Comparison of ENCODE assay signal across 9 cellular contexts in genomic region chr5:38467353-38468040, GRCh38.
DNase-seq lines count a peak whose midpoint lies in the region; ATAC-seq and TF ChIP-seq lines count a peak whose summit lies in the region.
"Had no signal": no experiment of that assay in that cellular context is flagged by ENCODE, and none has a peak within 500 bp of the region (broad histone marks: within the 10 kb centered on the region; RNA-seq: fewer than 3 reads in every experiment).

No MANE protein-coding gene starts in this region.

- H3K27ac Mint-ChIP-seq in stimulated activated naive B cell treated with anti-CD40 and anti-IgM and Interleukin-4, amounts not matched to agents 10 μg/mL and 1 μg/mL and 100 μg/mL, for 72 hours = no peak overlapping the region
- H3K27ac Mint-ChIP-seq: activated T-cell treated with anti-CD3 and anti-CD28 coated beads, Interleukin-2, amount 50 U/mL, for 24 hours had no signal

- no peak for TF ChIP-seq POLR2A in Peyer's patch (IDR thresholded peaks at IDR 0.05)

- H3K27ac ChIP-seq in Peyer's patch (peak overlapping the region; percentile 57 to 72 (median 70)), mucosa of rectum (ENCODE audit: low read depth in 2 of 2, low read length in 2 of 2) (peak overlapping the region; percentile 63 to 68), tibial artery (peak overlapping the region; percentile 78 to 91)

- H3K4me3 ChIP-seq in Peyer's patch (no peak overlapping the region), fibroblast of mammary gland (ENCODE audit: control insufficient read depth, low read depth, low read length) (no peak overlapping the region), mucosa of rectum (ENCODE audit: low read length in 2 of 2) (no peak overlapping the region), tibial artery (peak overlapping the region; percentile 14 to 19)

- H3K9ac ChIP-seq in mucosa of rectum (ENCODE audit: low read depth in 1 of 2, low read length in 2 of 2) = no peak overlapping the region

- peaks cover 0 to 2% of the 10 kb centered on the region in 2 donors for H3K4me1 Mint-ChIP-seq in stimulated activated naive B cell treated with anti-CD40 and anti-IgM and Interleukin-4, amounts not matched to agents 10 μg/mL and 1 μg/mL and 100 μg/mL, for 72 hours

- intact Hi-C loops in tibial artery (cut with DNase I; ENCODE audit: low total_unique reads) = loop anchor here (2.0 kb wide), 1 partner anchor 81 kb away; no protein-coding TSS in a partner anchor

- H3K4me1 ChIP-seq in Peyer's patch (peaks cover 0 to 28% (median 0%) of the 10 kb centered on the region in 4 donors), mucosa of rectum (ENCODE audit: control insufficient read depth in 2 of 2, insufficient read depth in 2 of 2, low read length in 2 of 2) (peaks cover 2 to 7% of the 10 kb centered on the region in 2 donors), tibial artery (peaks cover 21 to 74% (median 68%) of the 10 kb centered on the region in 4 donors)

- H3K27me3 ChIP-seq in Peyer's patch (no peaks in the 10 kb centered on the region), mucosa of rectum (ENCODE audit: control insufficient read depth in 2 of 2, insufficient read depth in 2 of 2, low read length in 2 of 2) (peaks cover 0 to 8% of the 10 kb centered on the region in 2 donors), tibial artery (no peaks in the 10 kb centered on the region)

- TF ChIP-seq CTCF in Peyer's patch (IDR thresholded peaks at IDR 0.05) = no peak
- no peak for TF ChIP-seq CTCF in fibroblast of mammary gland (conservative IDR thresholded peaks at IDR 0.05; ENCODE audit: control insufficient read depth, insufficient read depth, low read depth, low read length)
- no peak for TF ChIP-seq CTCF in tibial artery (IDR thresholded peaks at IDR 0.05)

- H3K36me3 ChIP-seq in Peyer's patch (no peaks in the 10 kb centered on the region), mucosa of rectum (ENCODE audit: control insufficient read depth in 2 of 2, insufficient read depth in 2 of 2, low read length in 2 of 2) (no peaks in the 10 kb centered on the region), tibial artery (no peaks in the 10 kb centered on the region)

- peaks cover under 1 to 2% of the 10 kb centered on the region in 2 donors for H3K9me3 Mint-ChIP-seq in stimulated activated naive B cell treated with anti-CD40 and anti-IgM and Interleukin-4, amounts not matched to agents 10 μg/mL and 1 μg/mL and 100 μg/mL, for 72 hours
- H3K9me3 Mint-ChIP-seq: activated T-cell treated with anti-CD3 and anti-CD28 coated beads, Interleukin-2, amount 50 U/mL, for 24 hours had no signal

- DNase-seq in Peyer's patch = no peak
- peak; percentile 59 for DNase-seq in fibroblast of mammary gland (ENCODE audit: low read depth)
- peak; percentile 76 to 96 for DNase-seq in tibial artery
- no peak for DNase-seq in NCI-H524 (lab: John Stamatoyannopoulos, UW)
- no peak for DNase-seq in HT-29 (ENCODE audit: low spot score)
- no peak for DNase-seq in stimulated activated naive B cell treated with anti-CD40 and anti-IgM and Interleukin-4, amounts not matched to agents 10 μg/mL and 1 μg/mL and 100 μg/mL, for 72 hours
- DNase-seq: activated T-cell treated with anti-CD3 and anti-CD28 coated beads, Interleukin-2, amount 50 U/mL, for 24 hours had no signal

- no peaks in the 10 kb centered on the region for H3K9me3 ChIP-seq in Peyer's patch
- H3K9me3 ChIP-seq in mucosa of rectum (ENCODE audit: control insufficient read depth in 2 of 2, low read length in 2 of 2) = no peaks in the 10 kb centered on the region
- H3K9me3 ChIP-seq in tibial artery = no peaks in the 10 kb centered on the region

- no peak overlapping the region for H3K4me3 Mint-ChIP-seq in stimulated activated naive B cell treated with anti-CD40 and anti-IgM and Interleukin-4, amounts not matched to agents 10 μg/mL and 1 μg/mL and 100 μg/mL, for 72 hours
- H3K4me3 Mint-ChIP-seq: activated T-cell treated with anti-CD3 and anti-CD28 coated beads, Interleukin-2, amount 50 U/mL, for 24 hours had no signal

- ATAC-seq in GM21786 (IDR thresholded peaks at IDR 0.05; ENCODE audit: unreplicated experiment) = no peak
- no peak for ATAC-seq in stimulated activated naive B cell treated with anti-CD40 and anti-IgM and Interleukin-4, amounts not matched to agents 10 μg/mL and 1 μg/mL and 100 μg/mL, for 72 hours (replicated peaks)

- H3K36me3 Mint-ChIP-seq in stimulated activated naive B cell treated with anti-CD40 and anti-IgM and Interleukin-4, amounts not matched to agents 10 μg/mL and 1 μg/mL and 100 μg/mL, for 72 hours = no peaks in the 10 kb centered on the region

- H3K27me3 Mint-ChIP-seq in stimulated activated naive B cell treated with anti-CD40 and anti-IgM and Interleukin-4, amounts not matched to agents 10 μg/mL and 1 μg/mL and 100 μg/mL, for 72 hours = peaks cover 21 to 53% of the 10 kb centered on the region in 2 donors

Comparison
In these comparisons a context has a peak if more than half of its experiments do, and no peak if none do; other contexts are left out.
1. DNase-seq: peak in fibroblast of mammary gland (single experiment) and tibial artery (2 of 2); none in Peyer's patch (0 of 3), NCI-H524 (0 of 2), HT-29 (single experiment) and stimulated activated naive B cell treated with anti-CD40 and anti-IgM and Interleukin-4, amounts not matched to agents 10 μg/mL and 1 μg/mL and 100 μg/mL, for 72 hours (single experiment).
2. H3K4me3 ChIP-seq: peak in tibial artery (2 of 2); none in Peyer's patch (0 of 4), fibroblast of mammary gland (single experiment) and mucosa of rectum (0 of 2).
3. Peak in every context shown above with its lines, with median percentiles within 50 percentile points of each other: H3K27ac ChIP-seq.